Comparison of ENCODE assay signal across 11 cellular contexts in the genomic region with DNA sequence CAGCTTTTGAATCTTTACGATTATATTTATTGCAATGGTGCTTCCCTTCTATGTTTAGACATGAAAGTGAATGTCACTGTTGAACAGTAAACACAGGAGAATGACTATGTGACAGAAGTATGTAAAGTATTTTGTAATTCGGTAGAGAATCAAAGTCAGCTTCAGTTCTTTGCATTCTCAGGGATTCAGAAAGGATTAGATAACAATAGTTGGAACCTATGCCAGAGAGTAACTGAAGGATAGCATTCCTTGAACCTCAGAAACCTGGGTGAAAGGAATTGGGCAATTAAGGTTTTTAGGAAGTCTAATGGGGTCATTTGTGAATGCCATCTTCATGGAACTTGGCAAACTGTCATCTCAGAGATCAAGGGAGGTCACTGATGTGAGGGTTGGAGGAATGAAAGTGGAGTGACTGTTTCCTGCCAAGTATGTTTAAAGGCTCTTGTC.
DNase-seq lines count a peak whose midpoint lies in the region; ATAC-seq and TF ChIP-seq lines count a peak whose summit lies in the region.
"Had no signal": no experiment of that assay in that cellular context is flagged by ENCODE, and none has a peak within 500 bp of the region (broad histone marks: within the 10 kb centered on the region; RNA-seq: fewer than 3 reads in every experiment).

No MANE protein-coding gene starts in this region.

- no peak overlapping the region for H3K9ac ChIP-seq in mesendoderm (ENCODE audit: low read length)

- H2BK15ac ChIP-seq in mesendoderm (replicated peaks; ENCODE audit: low read depth) = no peak overlapping the region

- no peak for ATAC-seq in GM19324 (IDR thresholded peaks at IDR 0.05; ENCODE audit: low FRiP score, unreplicated experiment)
- no peak for ATAC-seq in sciatic nerve
- ATAC-seq in HG03354 (IDR thresholded peaks at IDR 0.05; ENCODE audit: poor library complexity, severe bottlenecking, unreplicated experiment) = no peak
- no peak for ATAC-seq in heart left ventricle

- H3K36me3 ChIP-seq in BJ (ENCODE audit: control insufficient read depth, insufficient read depth, low read length) (no peaks in the 10 kb centered on the region), mesendoderm (ENCODE audit: control insufficient read depth, insufficient read depth, low read length) (no peaks in the 10 kb centered on the region), heart left ventricle (no peaks in the 10 kb centered on the region)

- no peak overlapping the region for H3K4me2 ChIP-seq in mesendoderm (ENCODE audit: low read length)

- POLR2A ChIA-PET in BJ (lab: Charles Lee) = interaction anchor here (0.7 kb wide), 1 partner anchor 10 kb away, joined by 5 read pairs; no protein-coding TSS in a partner anchor

- intact Hi-C loops in sciatic nerve (cut with DNase I) = no loop called here
- intact Hi-C loops in heart left ventricle (cut with DNase I) = no loop called here

- CTCF ChIA-PET in BJ (lab: Yijun Ruan, JAX) = interaction anchor here (1.5 to 2.1 kb wide), 2 partner anchors 9 to 80 kb away, joined by 4 read pairs; no protein-coding TSS in a partner anchor

- no peaks in the 10 kb centered on the region for H3K79me1 ChIP-seq in mesendoderm (ENCODE audit: low read length)

- no peak overlapping the region for H3K18ac ChIP-seq in mesendoderm (ENCODE audit: low read length)

- H2BK5ac ChIP-seq in mesendoderm (ENCODE audit: low read length) = no peak overlapping the region

- H2AK5ac ChIP-seq in mesendoderm (ENCODE audit: low read length) = no peak overlapping the region

- no peak overlapping the region for H2BK120ac ChIP-seq in mesendoderm (ENCODE audit: low read depth, low read length)

- no peak overlapping the region for H4K5ac ChIP-seq in mesendoderm (ENCODE audit: low read length)

- no peak overlapping the region for H3K56ac ChIP-seq in mesendoderm (ENCODE audit: low read length)

- H3K79me2 ChIP-seq in mesendoderm (ENCODE audit: control insufficient read depth, insufficient read depth, low read length) = no peaks in the 10 kb centered on the region

- no peak overlapping the region for H3K4ac ChIP-seq in mesendoderm (ENCODE audit: low read depth, low read length)

- no CpG with 5 or more reads among the region's 2 CpGs for WGBS in mesendoderm (ENCODE audit: extremely low coverage, insufficient coverage, low lambda C conversion rate)
- 12 to 27% (median 18%) methylated on average over 2 of the region's 2 CpGs for WGBS in heart left ventricle, 4 donors

- no peak for TF ChIP-seq CTCF in BJ (IDR thresholded peaks at IDR 0.05; ENCODE audit: insufficient read depth, low read depth, low read length)
- TF ChIP-seq CTCF in heart left ventricle (IDR thresholded peaks at IDR 0.05) = no peak

- H3K4me3 ChIP-seq in BJ (ENCODE audit: low read depth, low read length) (no peak overlapping the region), mesendoderm (ENCODE audit: low read length) (no peak overlapping the region), heart left ventricle (no peak overlapping the region)

- H3K27me3 ChIP-seq in BJ (ENCODE audit: control insufficient read depth, insufficient read depth, low read length) (no peaks in the 10 kb centered on the region), mesendoderm (ENCODE audit: insufficient read depth, low read length, poor library complexity) (no peaks in the 10 kb centered on the region), heart left ventricle (no peaks in the 10 kb centered on the region)

- no peak overlapping the region for H3K27ac ChIP-seq in mesendoderm (ENCODE audit: low read depth, low read length)
- H3K27ac ChIP-seq in heart left ventricle = no peak overlapping the region

- H4K8ac ChIP-seq in mesendoderm (ENCODE audit: low read depth, low read length) = no peak overlapping the region

- no peak for TF ChIP-seq POLR2A in heart left ventricle (IDR thresholded peaks at IDR 0.05)

- H3K9me3 ChIP-seq in heart left ventricle = no peaks in the 10 kb centered on the region

- DNase-seq in BJ (ENCODE audit: low read depth) = peak; percentile 31
- DNase-seq in LoVo (ENCODE audit: low spot score) = peak; percentile 73
- DNase-seq in dermis blood vessel endothelial cell = peak; percentile 52
- peak; percentile 90 for DNase-seq in mesendoderm
- no peak for DNase-seq in sciatic nerve (ENCODE audit: low spot score)
- no peak for DNase-seq in heart left ventricle
- DNase-seq: activated naive CD4-positive, alpha-beta T cell; COR-L47; NCI-H1105 treated with DMSO at 0.1 percent for 48 hours had no signal

- no peak overlapping the region for H3K23ac ChIP-seq in mesendoderm (ENCODE audit: low read length)

- H3K4me1 ChIP-seq in mesendoderm (ENCODE audit: control insufficient read depth, low read depth, low read length) (peaks cover 6% of the 10 kb centered on the region), heart left ventricle (peaks cover 0 to 13% (median 0%) of the 10 kb centered on the region in 12 donors)

Comparison
In these comparisons a context has a peak if more than half of its experiments do, and no peak if none do; other contexts are left out.
1. DNase-seq: peak in BJ (single experiment), LoVo (single experiment), dermis blood vessel endothelial cell (single experiment) and mesendoderm (single experiment); none in sciatic nerve (single experiment) and heart left ventricle (0 of 5).